In the genomic region with DNA sequence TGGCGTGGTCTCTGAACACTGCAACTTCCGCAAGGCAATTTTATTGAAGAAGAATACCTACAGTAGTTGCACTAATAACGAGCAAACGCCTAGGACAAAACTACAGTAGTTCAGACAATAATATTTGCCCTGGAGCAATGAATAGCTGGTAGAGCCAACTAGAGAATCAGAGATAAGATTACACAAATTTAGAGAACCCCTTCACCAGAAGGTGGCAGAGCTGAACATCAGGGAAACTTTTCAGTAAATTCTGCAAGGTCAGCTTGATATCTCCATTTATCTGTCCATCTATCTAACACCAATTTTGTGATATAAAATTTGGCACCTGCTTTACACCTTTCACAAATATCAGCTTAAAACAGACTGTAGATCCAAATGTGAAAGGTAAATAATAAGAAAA, we compare ENCODE assay signal across 8 cellular contexts. TPM values are rescaled to one million over a fixed set of nuclear protein-coding genes. Genes with fewer than 3 reads are reported as not detected.
DNase-seq lines count a peak whose midpoint lies in the region; ATAC-seq and TF ChIP-seq lines count a peak whose summit lies in the region.
"Had no signal": no experiment of that assay in that cellular context is flagged by ENCODE, and none has a peak within 500 bp of the region (broad histone marks: within the 10 kb centered on the region; RNA-seq: fewer than 3 reads in every experiment).

No MANE protein-coding gene starts in this region.

- no peaks in the 10 kb centered on the region for H3K36me3 Mint-ChIP-seq in activated CD4-positive, alpha-beta memory T cell treated with anti-CD3 and anti-CD28 coated beads for 36 hours
- H3K36me3 Mint-ChIP-seq: activated naive CD8-positive, alpha-beta T cell had no signal

- H3K27me3 ChIP-seq in dorsolateral prefrontal cortex = peaks cover 0 to 3% (median 0%) of the 10 kb centered on the region in 45 donors

- CTCF ChIA-PET in activated CD4-positive, alpha-beta memory T cell treated with anti-CD3 and anti-CD28 coated beads for 36 hours (lab: Charles Lee) = no interaction called here

- ATAC-seq in HG02759 (IDR thresholded peaks at IDR 0.05; ENCODE audit: unreplicated experiment) (no peak), GM21390 (IDR thresholded peaks at IDR 0.05; ENCODE audit: unreplicated experiment) (no peak)

- no peak overlapping the region for H3K27ac Mint-ChIP-seq in activated CD4-positive, alpha-beta memory T cell treated with anti-CD3 and anti-CD28 coated beads for 36 hours
- H3K27ac Mint-ChIP-seq: activated naive CD8-positive, alpha-beta T cell had no signal

- H3K9me3 Mint-ChIP-seq in activated CD4-positive, alpha-beta memory T cell treated with anti-CD3 and anti-CD28 coated beads for 36 hours = peaks cover 2% of the 10 kb centered on the region

- no peak overlapping the region for H3K4me3 Mint-ChIP-seq in activated CD4-positive, alpha-beta memory T cell treated with anti-CD3 and anti-CD28 coated beads for 36 hours
- H3K4me3 Mint-ChIP-seq: activated naive CD8-positive, alpha-beta T cell had no signal

- peak overlapping the region in 1 of 59 donors; percentile 14 for H3K4me3 ChIP-seq in dorsolateral prefrontal cortex

- H3K27me3 Mint-ChIP-seq in activated CD4-positive, alpha-beta memory T cell treated with anti-CD3 and anti-CD28 coated beads for 36 hours = no peaks in the 10 kb centered on the region
- H3K27me3 Mint-ChIP-seq: activated naive CD8-positive, alpha-beta T cell had no signal

- H3K27ac ChIP-seq in dorsolateral prefrontal cortex = peak overlapping the region in 18 of 59 donors; percentile 3 to 74 (median 48)

- DNase-seq in HPDE6-E6E7 (ENCODE audit: extremely low spot score) (peak; percentile 11), NCI-H345 treated with DMSO at 0.1 percent for 48 hours (lab: John Stamatoyannopoulos, UW; ENCODE audit: unreplicated experiment) (peak; percentile 4), dorsolateral prefrontal cortex (peak in 1 of 10 donors; percentile 30), putamen (ENCODE audit: low spot score) (peak; percentile 72)
- no peak for DNase-seq in activated CD4-positive, alpha-beta memory T cell treated with anti-CD3 and anti-CD28 coated beads for 36 hours

- TF ChIP-seq CTCF in dorsolateral prefrontal cortex (IDR thresholded peaks at IDR 0.05 in 54 of 56, conservative IDR thresholded peaks at IDR 0.05 in 2 of 56; ENCODE audit: low read depth in 1 of 56, partially characterized antibody in 56 of 56) = peak in 55 of 56 donors; percentile 25 to 82 (median 65)

- intact Hi-C loops in dorsolateral prefrontal cortex (cut with DNase I) = loop anchor here (5.0 kb wide), 2 partner anchors 57 to 122 kb away; no protein-coding TSS in a partner anchor
- intact Hi-C loops in activated CD4-positive, alpha-beta memory T cell treated with anti-CD3 and anti-CD28 coated beads for 36 hours (cut with micrococcal nuclease) = no loop called here

- POLR2A ChIA-PET in activated CD4-positive, alpha-beta memory T cell treated with anti-CD3 and anti-CD28 coated beads for 36 hours (lab: Charles Lee) = no interaction called here

- no peaks in the 10 kb centered on the region for H3K4me1 Mint-ChIP-seq in activated CD4-positive, alpha-beta memory T cell treated with anti-CD3 and anti-CD28 coated beads for 36 hours (ENCODE audit: low read depth)

RNA-seq across cellular contexts. Expression of gene CDH19, which starts 43.8 kb away (rescaled TPM):
- total RNA-seq in dorsolateral prefrontal cortex = 10 to 100 TPM in 76 of 120 experiments, 1 to 10 TPM in 44; 3.2 to 71.4 (median 12.6) TPM
- not detected for total RNA-seq in activated CD4-positive, alpha-beta memory T cell treated with anti-CD3 and anti-CD28 coated beads for 36 hours

Comparison
In these comparisons a context has a peak if more than half of its experiments do, and no peak if none do; other contexts are left out.
1. RNA of gene CDH19, which starts 43.8 kb away (total RNA-seq): 3.2 to 71.4 TPM in dorsolateral prefrontal cortex; not detected in activated CD4-positive, alpha-beta memory T cell treated with anti-CD3 and anti-CD28 coated beads for 36 hours; every median in the first group is over 4 times any median in the second.